7 cellular contexts compared by ENCODE assay signal in genomic region chr5:74212336-74212735, GRCh38.
DNase-seq lines count a peak whose midpoint lies in the region; ATAC-seq, FAIRE-seq and TF ChIP-seq lines count a peak whose summit lies in the region.

No MANE protein-coding gene starts in this region.

- no peaks in the 10 kb centered on the region for H4K20me1 ChIP-seq in GM12878 (ENCODE audit: control insufficient read depth, insufficient read depth)
- no peaks in the 10 kb centered on the region for H4K20me1 ChIP-seq in neural progenitor cell (ENCODE audit: low read depth)

- ATAC-seq in GM12878 (peak; percentile 78), HG02798 (IDR thresholded peaks at IDR 0.05; ENCODE audit: poor library complexity, unreplicated experiment) (no peak)

- H3K36me3 Mint-ChIP-seq in neural progenitor cell: no peaks in the 10 kb centered on the region

- in situ Hi-C loops in GM12878 (cut with MboI): no loop called here

- H3K36me3 ChIP-seq in GM12878 (ENCODE audit: control insufficient read depth in 2 of 2, insufficient read depth in 2 of 2, low read length in 1 of 2) (no peaks in the 10 kb centered on the region), neural progenitor cell (no peaks in the 10 kb centered on the region), Peyer's patch (no peaks in the 10 kb centered on the region)

- SMC1A ChIA-PET in GM12878 (lab: Charles Lee; ENCODE audit: uncharacterized antibody, unreplicated experiment): interaction anchor here (1.0 to 1.8 kb wide), 7 partner anchors 9 to 429 kb away, joined by 3 to 16 read pairs (median 4); partner anchors contain the start of gene ENC1

- peak; percentile 36 to 53 (median 52); a peak in 5 of 6 replicates for TF ChIP-seq CTCF in GM12878 (IDR thresholded peaks at IDR 0.05 in 2 of 3, conservative IDR thresholded peaks at IDR 0.05 in 1 of 3; ENCODE audit: control insufficient read depth in 2 of 3, extremely low read depth in 1 of 3, insufficient read depth in 1 of 3, low read depth in 3 of 3, low read length in 3 of 3)
- peak; percentile 59 for TF ChIP-seq CTCF in neural progenitor cell (IDR thresholded peaks at IDR 0.05)
- TF ChIP-seq CTCF in Peyer's patch (IDR thresholded peaks at IDR 0.05): no peak

- intact Hi-C loops in GM12878 (cut with micrococcal nuclease; ENCODE audit: unreplicated experiment): no loop called here

- peak; percentile 48; the same call in 1 of the 2 replicates for TF ChIP-seq RAD21 in GM12878 (IDR thresholded peaks at IDR 0.05; ENCODE audit: insufficient read depth, low read depth, low read length)

- no peak for TF ChIP-seq EP300 in GM12878 (IDR thresholded peaks at IDR 0.05; ENCODE audit: borderline replicate concordance in 1 of 2, control insufficient read depth in 1 of 2, low read depth in 2 of 2, low read length in 2 of 2)

- POLR2A ChIA-PET in GM12878 (lab: Charles Lee): no interaction called here

- 39% methylated on average over 5 of the region's 5 CpGs for WGBS in GM12878 (ENCODE audit: insufficient coverage, insufficient replicate concordance, low lambda C conversion rate, missing lambda C conversion rate)

- H3K4me3 Mint-ChIP-seq in neural progenitor cell: no peak overlapping the region

- H3K9me3 ChIP-seq in GM12878 (replicated peaks; ENCODE audit: control insufficient read depth, insufficient read depth, low read length) (no peaks in the 10 kb centered on the region), neural progenitor cell (ENCODE audit: low read depth) (no peaks in the 10 kb centered on the region), Peyer's patch (no peaks in the 10 kb centered on the region)

- DNase-seq in GM03348 (ENCODE audit: low spot score) (peak; percentile 15), M059J (ENCODE audit: low read depth) (peak; percentile 45), GM12878 (ENCODE audit: low read depth, low spot score) (no peak), neural progenitor cell (ENCODE audit: low spot score) (peak; percentile 46), T-helper 9 cell (no peak), Peyer's patch (no peak)

- no peak for FAIRE-seq in GM12878 (lab: Jason Lieb, UNC)

- H3K9ac ChIP-seq in GM12878 (ENCODE audit: control insufficient read depth, insufficient read depth, low read length): no peak overlapping the region
- H3K9ac ChIP-seq in neural progenitor cell: no peak overlapping the region

- no peak for TF ChIP-seq POLR2A in GM12878 (IDR thresholded peaks at IDR 0.05; ENCODE audit: low read depth, low read length)
- no peak for TF ChIP-seq POLR2A in Peyer's patch (IDR thresholded peaks at IDR 0.05)

- peaks cover 5% of the 10 kb centered on the region for H3K9me3 Mint-ChIP-seq in neural progenitor cell

- no peak overlapping the region for H3K27ac ChIP-seq in GM12878 (ENCODE audit: control insufficient read depth, insufficient read depth)
- no peak overlapping the region for H3K27ac ChIP-seq in neural progenitor cell
- H3K27ac ChIP-seq in Peyer's patch: no peak overlapping the region

- BruUV-seq in GM12878 (replicated peaks; lab: Mats Ljungman, UMichigan): no TSS peak

- CTCF ChIA-PET in GM12878 (lab: Yijun Ruan, JAX): interaction anchor here (0.6 to 2.4 kb wide), 13 partner anchors 9 to 706 kb away, joined by 3 to 15 read pairs (median 3); no protein-coding TSS in a partner anchor

- RAD21 ChIA-PET in GM12878 (lab: Charles Lee; ENCODE audit: unreplicated experiment): interaction anchor here (1.0 to 2.7 kb wide), 4 partner anchors 46 to 430 kb away, joined by 3 to 19 read pairs (median 4); no protein-coding TSS in a partner anchor

- H3K27me3 ChIP-seq in GM12878 (replicated peaks in 1 of 2; ENCODE audit: control insufficient read depth in 2 of 2, insufficient read depth in 2 of 2, low read length in 1 of 2) (no peaks in the 10 kb centered on the region), neural progenitor cell (no peaks in the 10 kb centered on the region), Peyer's patch (no peaks in the 10 kb centered on the region)

- H2AFZ ChIP-seq in GM12878 (ENCODE audit: control insufficient read depth, low read depth, low read length): no peak overlapping the region
- no peak overlapping the region for H2AFZ ChIP-seq in neural progenitor cell (replicated peaks)

- no peak overlapping the region for H3K27ac Mint-ChIP-seq in neural progenitor cell

- H3F3A ChIP-seq in neural progenitor cell (ENCODE audit: low read depth): no peaks in the 10 kb centered on the region

- no peaks in the 10 kb centered on the region for H3K27me3 Mint-ChIP-seq in neural progenitor cell (ENCODE audit: insufficient read depth, low read depth)

- H3K4me1 ChIP-seq in GM12878 (ENCODE audit: control insufficient read depth, insufficient read depth, low read length) (no peaks in the 10 kb centered on the region), neural progenitor cell (peaks cover under 1% of the 10 kb centered on the region), Peyer's patch (no peaks in the 10 kb centered on the region)

- peaks cover under 1% of the 10 kb centered on the region for H3K4me1 Mint-ChIP-seq in neural progenitor cell

- H3K4me3 ChIP-seq in GM12878: no peak overlapping the region
- no peak overlapping the region for H3K4me3 ChIP-seq in neural progenitor cell
- H3K4me3 ChIP-seq in Peyer's patch: no peak overlapping the region

- H3K4me2 ChIP-seq in GM12878 (ENCODE audit: control insufficient read depth, insufficient read depth) (no peak overlapping the region), neural progenitor cell (no peak overlapping the region)

- H3K79me2 ChIP-seq in GM12878 (ENCODE audit: control insufficient read depth, insufficient read depth, low read length): no peaks in the 10 kb centered on the region
- H3K79me2 ChIP-seq in neural progenitor cell (ENCODE audit: low read depth): no peaks in the 10 kb centered on the region

TF ChIP-seq in GM12878, 131 proteins besides CTCF, POLR2A, EP300 and RAD21:
- TF ChIP-seq IRF4 (IDR thresholded peaks at IDR 0.05; ENCODE audit: low read depth, low read length) (0 out of 2 replicates have a peak, but pooled peaks have one; percentile 9), TCF12 (IDR thresholded peaks at IDR 0.05; ENCODE audit: low read depth, low read length) (no peak)

Comparison
In these comparisons a context has a peak if more than half of its experiments do, and no peak if none do; other contexts are left out.
1. DNase-seq: peak in GM03348 (single experiment), M059J (single experiment) and neural progenitor cell (single experiment); none in GM12878 (single experiment), T-helper 9 cell (single experiment) and Peyer's patch (0 of 3).
2. CTCF ChIP-seq: peak in GM12878 (3 of 3) and neural progenitor cell (single experiment); none in Peyer's patch (0 of 6).